ENCODE assay signal across 22 cellular contexts in the genomic region with DNA sequence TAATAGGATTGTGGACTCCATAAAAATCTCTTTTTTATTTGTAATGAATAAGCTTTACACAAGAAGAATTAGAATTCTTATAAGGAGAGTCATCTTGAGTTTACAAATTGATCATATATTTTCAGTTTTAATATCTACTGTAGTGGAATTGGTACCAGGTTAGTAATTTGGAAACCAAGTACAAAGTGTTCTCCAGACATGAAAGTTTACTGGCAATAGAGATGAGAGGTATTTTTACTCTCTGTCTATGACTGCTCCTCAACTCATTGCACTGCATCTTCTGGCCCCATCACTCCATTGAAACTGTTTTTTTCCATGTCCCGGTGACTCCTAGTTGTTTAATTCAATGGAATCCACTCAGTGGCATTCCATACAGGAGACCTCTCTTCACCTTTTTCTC.
DNase-seq lines count a peak whose midpoint lies in the region; ATAC-seq lines count a peak whose summit lies in the region.
"Had no signal": no experiment of that assay in that cellular context is flagged by ENCODE, and none has a peak within 500 bp of the region (broad histone marks: within the 10 kb centered on the region; RNA-seq: fewer than 3 reads in every experiment).

No MANE protein-coding gene starts in this region.

- no peak overlapping the region for H3K4me3 ChIP-seq in Karpas-422 (ENCODE audit: low read length)
- H3K4me3 ChIP-seq: BLaER1 had no signal

- no peaks in the 10 kb centered on the region for H3K4me1 ChIP-seq in Karpas-422 (ENCODE audit: low read length)
- H3K4me1 ChIP-seq: BLaER1 had no signal

- no peak overlapping the region for H3K27ac Mint-ChIP-seq in stimulated activated naive CD8-positive, alpha-beta T cell treated with anti-CD3 and anti-CD28 coated beads, Interleukin-15, amount 100 ng/mL, for 72 hours
- no peak overlapping the region for H3K27ac Mint-ChIP-seq in stimulated activated effector memory CD8-positive, alpha-beta T cell treated with anti-CD3 and anti-CD28 coated beads, Interleukin-12 subunit alpha, Interleukin-12 subunit beta, amount 100 ng/mL, for 72 hours
- H3K27ac Mint-ChIP-seq: CD4-positive, alpha-beta T cell had no signal

- H3K9me3 Mint-ChIP-seq in stimulated activated naive CD8-positive, alpha-beta T cell treated with anti-CD3 and anti-CD28 coated beads, Interleukin-15, amount 100 ng/mL, for 72 hours: no peaks in the 10 kb centered on the region
- peaks cover 4% of the 10 kb centered on the region for H3K9me3 Mint-ChIP-seq in stimulated activated effector memory CD8-positive, alpha-beta T cell treated with anti-CD3 and anti-CD28 coated beads, Interleukin-12 subunit alpha, Interleukin-12 subunit beta, amount 100 ng/mL, for 72 hours
- H3K9me3 Mint-ChIP-seq: CD4-positive, alpha-beta T cell had no signal

- H3K9me2 ChIP-seq in Karpas-422 (replicated peaks; ENCODE audit: insufficient read depth, low read length): no peaks in the 10 kb centered on the region

- H3K9me3 ChIP-seq in Karpas-422 (ENCODE audit: low read length): no peaks in the 10 kb centered on the region
- H3K9me3 ChIP-seq: BLaER1 had no signal

- H3K4me1 Mint-ChIP-seq in stimulated activated naive CD8-positive, alpha-beta T cell treated with anti-CD3 and anti-CD28 coated beads, Interleukin-15, amount 100 ng/mL, for 72 hours: no peaks in the 10 kb centered on the region
- H3K4me1 Mint-ChIP-seq in stimulated activated effector memory CD8-positive, alpha-beta T cell treated with anti-CD3 and anti-CD28 coated beads, Interleukin-12 subunit alpha, Interleukin-12 subunit beta, amount 100 ng/mL, for 72 hours: no peaks in the 10 kb centered on the region

- peak; percentile 62 for ATAC-seq in stimulated activated naive CD8-positive, alpha-beta T cell treated with anti-CD3 and anti-CD28 coated beads, Interleukin-15, amount 100 ng/mL, for 72 hours
- ATAC-seq in stimulated activated naive CD8-positive, alpha-beta T cell treated with anti-CD3 and anti-CD28 coated beads, Interleukin-15, Interleukin-2, amounts not matched to agents 100 U/mL and 50 U/mL, for 24 hours: no peak
- peak; percentile 67 for ATAC-seq in HG02798 (IDR thresholded peaks at IDR 0.05; ENCODE audit: poor library complexity, unreplicated experiment)
- ATAC-seq in HG03565 (IDR thresholded peaks at IDR 0.05; ENCODE audit: unreplicated experiment): peak; percentile 70
- peak; percentile 81 for ATAC-seq in stimulated activated effector memory CD8-positive, alpha-beta T cell treated with anti-CD3 and anti-CD28 coated beads, Interleukin-12 subunit alpha, Interleukin-12 subunit beta, amount 100 ng/mL, for 72 hours
- ATAC-seq: Panc1 had no signal

- H4K20me1 ChIP-seq in Karpas-422 (ENCODE audit: insufficient read depth, low read depth, low read length): no peaks in the 10 kb centered on the region
- H4K20me1 ChIP-seq: BLaER1 had no signal

- H3K27me3 Mint-ChIP-seq in stimulated activated naive CD8-positive, alpha-beta T cell treated with anti-CD3 and anti-CD28 coated beads, Interleukin-15, amount 100 ng/mL, for 72 hours: peaks cover 12% of the 10 kb centered on the region
- H3K27me3 Mint-ChIP-seq: CD4-positive, alpha-beta T cell had no signal

- no peak for DNase-seq in stimulated activated naive CD8-positive, alpha-beta T cell treated with anti-CD3 and anti-CD28 coated beads, Interleukin-15, amount 100 ng/mL, for 72 hours
- DNase-seq in stimulated activated naive CD8-positive, alpha-beta T cell treated with anti-CD3 and anti-CD28 coated beads, Interleukin-15, Interleukin-2, amounts not matched to agents 100 U/mL and 50 U/mL, for 24 hours: no peak
- no peak for DNase-seq in stimulated activated effector memory CD8-positive, alpha-beta T cell treated with anti-CD3 and anti-CD28 coated beads, Interleukin-12 subunit alpha, Interleukin-12 subunit beta, amount 100 ng/mL, for 72 hours (ENCODE audit: low spot score in 2 of 2)
- DNase-seq in AML-193 (lab: John Stamatoyannopoulos, UW) (no peak), Karpas-422 (no peak)
- DNase-seq in activated CD4-positive, CD25-positive, alpha-beta regulatory T cell (lab: John Stamatoyannopoulos, UW): no peak
- DNase-seq: CD4-positive, alpha-beta T cell; DMS53; H7; NCI-H1092; NCI-H1417 treated with DMSO at 0.1 percent for 48 hours; NCI-H1694 treated with DMSO at 0.1 percent for 48 hours; NCI-H2081; NCI-H2227 treated with DMSO at 0.1 percent for 48 hours; NCI-H526 treated with DMSO at 0.1 percent for 48 hours; SHP77 had no signal

- H3K4me2 ChIP-seq in Karpas-422 (ENCODE audit: low read depth, low read length, poor library complexity, severe bottlenecking): no peak overlapping the region
- H3K4me2 ChIP-seq: BLaER1 had no signal

- no peaks in the 10 kb centered on the region for H3K79me2 ChIP-seq in Karpas-422 (ENCODE audit: low read length)

- no peaks in the 10 kb centered on the region for H3K36me3 ChIP-seq in Karpas-422 (ENCODE audit: insufficient read depth, low read length)
- H3K36me3 ChIP-seq: BLaER1 had no signal

- H3K9ac ChIP-seq in Karpas-422 (ENCODE audit: low read length): no peak overlapping the region
- H3K9ac ChIP-seq: BLaER1 had no signal

- no peaks in the 10 kb centered on the region for H3K36me3 Mint-ChIP-seq in stimulated activated effector memory CD8-positive, alpha-beta T cell treated with anti-CD3 and anti-CD28 coated beads, Interleukin-12 subunit alpha, Interleukin-12 subunit beta, amount 100 ng/mL, for 72 hours

- H3K27ac ChIP-seq in Karpas-422 (ENCODE audit: low read length): no peak overlapping the region
- H3K27ac ChIP-seq: BLaER1, HL-60, RWPE1 had no signal

- no peak overlapping the region for H2AFZ ChIP-seq in Karpas-422 (ENCODE audit: low read length)

- no peak overlapping the region for H3K4me3 Mint-ChIP-seq in stimulated activated naive CD8-positive, alpha-beta T cell treated with anti-CD3 and anti-CD28 coated beads, Interleukin-15, amount 100 ng/mL, for 72 hours
- no peak overlapping the region for H3K4me3 Mint-ChIP-seq in stimulated activated effector memory CD8-positive, alpha-beta T cell treated with anti-CD3 and anti-CD28 coated beads, Interleukin-12 subunit alpha, Interleukin-12 subunit beta, amount 100 ng/mL, for 72 hours
- H3K4me3 Mint-ChIP-seq: CD4-positive, alpha-beta T cell had no signal

- H3K27me3 ChIP-seq in Karpas-422 (ENCODE audit: low read length): no peaks in the 10 kb centered on the region
- H3K27me3 ChIP-seq: BLaER1 had no signal
